Comparison of ENCODE assay signal across 19 cellular contexts in genomic region chr18:48831802-48832201, GRCh38.
A peak's percentile ranks its signal among the peaks of the same experiment; 100 is the strongest.
DNase-seq lines count a peak whose midpoint lies in the region; ATAC-seq and TF ChIP-seq lines count a peak whose summit lies in the region.
"Had no signal": no experiment of that assay in that cellular context is flagged by ENCODE, and none has a peak within 500 bp of the region (broad histone marks: within the 10 kb centered on the region; RNA-seq: fewer than 3 reads in every experiment).

No MANE protein-coding gene starts in this region.

- H3K27me3 Mint-ChIP-seq in dendritic cell treated with granulocyte-macrophage colony-stimulating factor and Interleukin-4, amounts not matched to agents 40 ng/mL and 50 ng/mL, for 4 days: peaks cover 7% of the 10 kb centered on the region
- H3K27me3 Mint-ChIP-seq in osteocyte (ENCODE audit: unreplicated experiment): no peaks in the 10 kb centered on the region
- H3K27me3 Mint-ChIP-seq: T-cell had no signal

- H3K36me3 ChIP-seq in SK-N-SH (replicated peaks in 1 of 2; ENCODE audit: control insufficient read depth in 1 of 2, insufficient read depth in 2 of 2, low read length in 1 of 2): peaks cover 4 to 10% of the 10 kb centered on the region in 2 experiments

- no peaks in the 10 kb centered on the region for H3K9me3 ChIP-seq in SK-N-SH
- H3K9me3 ChIP-seq: heart left ventricle had no signal

- peak overlapping the region; percentile 68; the same call in 1 of the 2 replicates for H3K4me2 ChIP-seq in SK-N-SH

- WGBS in SK-N-SH (ENCODE audit: low lambda C conversion rate): 91% methylated on average over 6 of the region's 6 CpGs

- no peaks in the 10 kb centered on the region for H3K9me3 Mint-ChIP-seq in dendritic cell treated with granulocyte-macrophage colony-stimulating factor and Interleukin-4, amounts not matched to agents 40 ng/mL and 50 ng/mL, for 4 days
- no peaks in the 10 kb centered on the region for H3K9me3 Mint-ChIP-seq in osteocyte (ENCODE audit: unreplicated experiment)
- H3K9me3 Mint-ChIP-seq: T-cell had no signal

- H3K79me2 ChIP-seq in SK-N-SH (ENCODE audit: insufficient read depth): peaks cover 94% of the 10 kb centered on the region

- peak overlapping the region; percentile 24 for H3K27ac Mint-ChIP-seq in dendritic cell treated with granulocyte-macrophage colony-stimulating factor and Interleukin-4, amounts not matched to agents 40 ng/mL and 50 ng/mL, for 4 days
- H3K27ac Mint-ChIP-seq in osteocyte (ENCODE audit: unreplicated experiment): peak overlapping the region; percentile 91

- H3K4me1 Mint-ChIP-seq in dendritic cell treated with granulocyte-macrophage colony-stimulating factor and Interleukin-4, amounts not matched to agents 40 ng/mL and 50 ng/mL, for 4 days (ENCODE audit: low read depth): peaks cover 87% of the 10 kb centered on the region
- H3K4me1 Mint-ChIP-seq in osteocyte (ENCODE audit: unreplicated experiment): peaks cover 88% of the 10 kb centered on the region

- H3K9me2 ChIP-seq in SK-N-SH: no peaks in the 10 kb centered on the region

- no peak for TF ChIP-seq RAD21 in SK-N-SH (IDR thresholded peaks at IDR 0.05; ENCODE audit: low read length)

- no peak overlapping the region for H3K4me3 Mint-ChIP-seq in dendritic cell treated with granulocyte-macrophage colony-stimulating factor and Interleukin-4, amounts not matched to agents 40 ng/mL and 50 ng/mL, for 4 days
- H3K4me3 Mint-ChIP-seq in osteocyte (ENCODE audit: unreplicated experiment): no peak overlapping the region

- H3K27ac ChIP-seq in SK-N-SH (ENCODE audit: low read depth in 2 of 2, low read length in 1 of 2): peak overlapping the region; percentile 4 to 94; a peak in 3 of 4 replicates
- H3K27ac ChIP-seq in RWPE1: peak overlapping the region; percentile 93
- H3K27ac ChIP-seq: 22Rv1, KMS-11 had no signal

- TF ChIP-seq CTCF in SK-N-SH (IDR thresholded peaks at IDR 0.05) (no peak), RWPE1 (conservative IDR thresholded peaks at IDR 0.05; ENCODE audit: low read depth) (no peak), osteocyte (IDR thresholded peaks at IDR 0.05) (no peak)

- peaks cover 34% of the 10 kb centered on the region for H3F3A ChIP-seq in SK-N-SH (replicated peaks; ENCODE audit: insufficient read depth)

- no peak overlapping the region; a peak in 1 of 4 replicates for H3K4me3 ChIP-seq in SK-N-SH (ENCODE audit: low read depth in 2 of 2, low read length in 1 of 2)

- TF ChIP-seq EP300 in SK-N-SH (IDR thresholded peaks at IDR 0.05; ENCODE audit: borderline replicate concordance in 1 of 2, low read depth in 1 of 2, low read length in 1 of 2): no peak

- CTCF ChIA-PET in SK-N-SH (lab: Yijun Ruan, JAX): interaction anchor here (0.6 to 1.1 kb wide), 2 partner anchors 31 to 55 kb away, joined by 3 to 4 read pairs; no protein-coding TSS in a partner anchor
- CTCF ChIA-PET in RWPE1 (lab: Yijun Ruan, JAX): no interaction called here

- no peak overlapping the region for H3K9ac ChIP-seq in SK-N-SH
- H3K9ac ChIP-seq: KMS-11, parathyroid adenoma had no signal

- no peak for ATAC-seq in SK-N-SH treated with all-trans-retinoic acid at 6 μM for 48 hours
- ATAC-seq: heart left ventricle, T-cell had no signal

- H4K20me1 ChIP-seq in SK-N-SH (ENCODE audit: insufficient read depth): no peaks in the 10 kb centered on the region

- POLR2A ChIA-PET in SK-N-SH (lab: Yijun Ruan, JAX) (no interaction called here), RWPE1 (lab: Yijun Ruan, JAX; ENCODE audit: low non-redundant PET) (no interaction called here)

- H2AFZ ChIP-seq in SK-N-SH (ENCODE audit: low read depth): no peak overlapping the region
- H2AFZ ChIP-seq: parathyroid adenoma had no signal

- no peaks in the 10 kb centered on the region for H3K27me3 ChIP-seq in SK-N-SH (ENCODE audit: insufficient read depth)
- H3K27me3 ChIP-seq: heart left ventricle had no signal

- DNase-seq in SK-N-SH: no peak
- no peak for DNase-seq in RWPE1 (ENCODE audit: low spot score)
- peak; percentile 54 for DNase-seq in osteocyte (ENCODE audit: extremely low spot score, unreplicated experiment)
- no peak for DNase-seq in SW 1271 (lab: John Stamatoyannopoulos, UW)
- no peak for DNase-seq in OCI-M1 (lab: John Stamatoyannopoulos, UW)
- no peak for DNase-seq in UCSD-AML1 (lab: John Stamatoyannopoulos, UW; ENCODE audit: unreplicated experiment)
- DNase-seq: activated CD4-positive, alpha-beta T cell treated with anti-CD3 and anti-CD28 coated beads, Interleukin-2, amount 50 U/mL, for 4 hours; amniotic stem cell; NCI-H2081 treated with DMSO at 0.1 percent for 48 hours; NCI-H524; Right ventricle myocardium superior; stimulated activated naive CD4-positive, alpha-beta T cell treated with Interleukin-2 at 50 U/mL for 16 hours had no signal

- no peaks in the 10 kb centered on the region for H3K36me3 Mint-ChIP-seq in dendritic cell treated with granulocyte-macrophage colony-stimulating factor and Interleukin-4, amounts not matched to agents 40 ng/mL and 50 ng/mL, for 4 days (ENCODE audit: low read depth)
- H3K36me3 Mint-ChIP-seq in osteocyte (ENCODE audit: unreplicated experiment): peaks cover 6% of the 10 kb centered on the region

- intact Hi-C loops in dendritic cell treated with granulocyte-macrophage colony-stimulating factor and Interleukin-4, amounts not matched to agents 40 ng/mL and 50 ng/mL, for 4 days (cut with micrococcal nuclease): loop anchor here (5.0 kb wide), 1 partner anchor 50 kb away; no protein-coding TSS in a partner anchor

- peaks cover 54 to 55% of the 10 kb centered on the region in 2 experiments for H3K4me1 ChIP-seq in SK-N-SH (ENCODE audit: control insufficient read depth in 1 of 2, insufficient read depth in 2 of 2, low read depth in 1 of 2, low read length in 1 of 2)

TF ChIP-seq in SK-N-SH, 30 proteins besides CTCF, POLR2A, EP300 and RAD21:
- no peak for TF ChIP-seq JUND (IDR thresholded peaks at IDR 0.05)
- TF ChIP-seq TEAD4 (IDR thresholded peaks at IDR 0.05; ENCODE audit: borderline replicate concordance, insufficient read depth): no peak
- no peak for TF ChIP-seq RCOR1 (IDR thresholded peaks at IDR 0.05; ENCODE audit: low read length)
- TF ChIP-seq YY1 (IDR thresholded peaks at IDR 0.05; ENCODE audit: low read depth): no peak
- no peak for TF ChIP-seq RFX5 (IDR thresholded peaks at IDR 0.05; ENCODE audit: low read length)
- TF ChIP-seq RXRA (IDR thresholded peaks at IDR 0.05; ENCODE audit: borderline replicate concordance, low read depth): no peak
- TF ChIP-seq ELF1 (IDR thresholded peaks at IDR 0.05): no peak
- TF ChIP-seq IRF3 (IDR thresholded peaks at IDR 0.05; ENCODE audit: low read depth, low read length): no peak
- no peak for TF ChIP-seq FOXM1 (IDR thresholded peaks at IDR 0.05; ENCODE audit: low read depth)
- TF ChIP-seq TCF12 (IDR thresholded peaks at IDR 0.05): no peak

TF ChIP-seq in SK-N-SH treated with all-trans-retinoic acid at 6 μM for 48 hours, 23 proteins besides CTCF, POLR2A, EP300 and RAD21:
- TF ChIP-seq, protein P1, sequence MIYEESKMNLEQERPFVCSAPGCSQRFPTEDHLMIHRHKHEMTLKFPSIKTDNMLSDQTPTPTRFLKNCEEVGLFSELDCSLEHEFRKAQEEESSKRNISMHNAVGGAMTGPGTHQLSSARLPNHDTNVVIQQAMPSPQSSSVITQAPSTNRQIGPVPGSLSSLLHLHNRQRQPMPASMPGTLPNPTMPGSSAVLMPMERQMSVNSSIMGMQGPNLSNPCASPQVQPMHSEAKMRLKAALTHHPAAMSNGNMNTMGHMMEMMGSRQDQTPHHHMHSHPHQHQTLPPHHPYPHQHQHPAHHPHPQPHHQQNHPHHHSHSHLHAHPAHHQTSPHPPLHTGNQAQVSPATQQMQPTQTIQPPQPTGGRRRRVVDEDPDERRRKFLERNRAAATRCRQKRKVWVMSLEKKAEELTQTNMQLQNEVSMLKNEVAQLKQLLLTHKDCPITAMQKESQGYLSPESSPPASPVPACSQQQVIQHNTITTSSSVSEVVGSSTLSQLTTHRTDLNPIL (CRISPR knock-in tag; IDR thresholded peaks at IDR 0.05; ENCODE audit: low read depth): no peak
- no peak for TF ChIP-seq ZNF8 (CRISPR knock-in tag; IDR thresholded peaks at IDR 0.05)
- TF ChIP-seq, protein P2, sequence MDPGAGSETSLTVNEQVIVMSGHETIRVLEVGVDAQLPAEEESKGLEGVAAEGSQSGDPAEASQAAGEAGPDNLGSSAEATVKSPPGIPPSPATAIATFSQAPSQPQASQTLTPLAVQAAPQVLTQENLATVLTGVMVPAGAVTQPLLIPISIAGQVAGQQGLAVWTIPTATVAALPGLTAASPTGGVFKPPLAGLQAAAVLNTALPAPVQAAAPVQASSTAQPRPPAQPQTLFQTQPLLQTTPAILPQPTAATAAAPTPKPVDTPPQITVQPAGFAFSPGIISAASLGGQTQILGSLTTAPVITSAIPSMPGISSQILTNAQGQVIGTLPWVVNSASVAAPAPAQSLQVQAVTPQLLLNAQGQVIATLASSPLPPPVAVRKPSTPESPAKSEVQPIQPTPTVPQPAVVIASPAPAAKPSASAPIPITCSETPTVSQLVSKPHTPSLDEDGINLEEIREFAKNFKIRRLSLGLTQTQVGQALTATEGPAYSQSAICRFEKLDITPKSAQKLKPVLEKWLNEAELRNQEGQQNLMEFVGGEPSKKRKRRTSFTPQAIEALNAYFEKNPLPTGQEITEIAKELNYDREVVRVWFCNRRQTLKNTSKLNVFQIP (CRISPR knock-in tag; IDR thresholded peaks at IDR 0.05; ENCODE audit: borderline replicate concordance, low read depth): no peak
- no peak for TF ChIP-seq GLIS3 (CRISPR knock-in tag; IDR thresholded peaks at IDR 0.05)
- TF ChIP-seq, protein P3, sequence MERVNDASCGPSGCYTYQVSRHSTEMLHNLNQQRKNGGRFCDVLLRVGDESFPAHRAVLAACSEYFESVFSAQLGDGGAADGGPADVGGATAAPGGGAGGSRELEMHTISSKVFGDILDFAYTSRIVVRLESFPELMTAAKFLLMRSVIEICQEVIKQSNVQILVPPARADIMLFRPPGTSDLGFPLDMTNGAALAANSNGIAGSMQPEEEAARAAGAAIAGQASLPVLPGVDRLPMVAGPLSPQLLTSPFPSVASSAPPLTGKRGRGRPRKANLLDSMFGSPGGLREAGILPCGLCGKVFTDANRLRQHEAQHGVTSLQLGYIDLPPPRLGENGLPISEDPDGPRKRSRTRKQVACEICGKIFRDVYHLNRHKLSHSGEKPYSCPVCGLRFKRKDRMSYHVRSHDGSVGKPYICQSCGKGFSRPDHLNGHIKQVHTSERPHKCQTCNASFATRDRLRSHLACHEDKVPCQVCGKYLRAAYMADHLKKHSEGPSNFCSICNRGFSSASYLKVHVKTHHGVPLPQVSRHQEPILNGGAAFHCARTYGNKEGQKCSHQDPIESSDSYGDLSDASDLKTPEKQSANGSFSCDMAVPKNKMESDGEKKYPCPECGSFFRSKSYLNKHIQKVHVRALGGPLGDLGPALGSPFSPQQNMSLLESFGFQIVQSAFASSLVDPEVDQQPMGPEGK (CRISPR knock-in tag; IDR thresholded peaks at IDR 0.05; ENCODE audit: borderline replicate concordance): no peak
- no peak for TF ChIP-seq ISL1 (CRISPR knock-in tag; IDR thresholded peaks at IDR 0.05)
- TF ChIP-seq RARB (CRISPR knock-in tag; IDR thresholded peaks at IDR 0.05): no peak
TF ChIP-seq in SK-N-SH treated with all-trans-retinoic acid at 6 μM for 48 hours: peak in this region for 0.
